12 cellular contexts compared by ENCODE assay signal in genomic region chr12:46459111-46459510, GRCh38.
DNase-seq lines count a peak whose midpoint lies in the region; ATAC-seq and TF ChIP-seq lines count a peak whose summit lies in the region.
"Had no signal": no experiment of that assay in that cellular context is flagged by ENCODE, and none has a peak within 500 bp of the region (broad histone marks: within the 10 kb centered on the region; RNA-seq: fewer than 3 reads in every experiment).

No MANE protein-coding gene starts in this region.

- H3K79me1 ChIP-seq in mesendoderm (ENCODE audit: low read length) = no peaks in the 10 kb centered on the region

- no peak overlapping the region for H4K8ac ChIP-seq in mesendoderm (ENCODE audit: low read depth, low read length)

- no peak overlapping the region for H3K9ac ChIP-seq in mesendoderm (ENCODE audit: low read length)

- H3K36me3 ChIP-seq in mesendoderm (ENCODE audit: control insufficient read depth, insufficient read depth, low read length) (no peaks in the 10 kb centered on the region), WERI-Rb-1 (no peaks in the 10 kb centered on the region)
- H3K36me3 ChIP-seq: esophagus muscularis mucosa had no signal

- no peaks in the 10 kb centered on the region for H3K4me1 ChIP-seq in mesendoderm (ENCODE audit: control insufficient read depth, low read depth, low read length)

- H2BK120ac ChIP-seq in mesendoderm (ENCODE audit: low read depth, low read length) = no peak overlapping the region

- no peak overlapping the region for H2AK5ac ChIP-seq in mesendoderm (ENCODE audit: low read length)

- H3K9me3 ChIP-seq in WERI-Rb-1 (ENCODE audit: severe bottlenecking) = no peaks in the 10 kb centered on the region
- H3K9me3 ChIP-seq: esophagus muscularis mucosa had no signal

- H3K23ac ChIP-seq in mesendoderm (ENCODE audit: low read length) = no peak overlapping the region

- no peak overlapping the region for H2BK5ac ChIP-seq in mesendoderm (ENCODE audit: low read length)

- H3K4me3 ChIP-seq in HL-60 (replicated peaks; ENCODE audit: insufficient read depth, low read length) (no peak overlapping the region), mesendoderm (ENCODE audit: low read length) (no peak overlapping the region), WERI-Rb-1 (ENCODE audit: low read depth, low read length) (no peak overlapping the region)
- H3K4me3 ChIP-seq: esophagus muscularis mucosa had no signal

- no peak overlapping the region for H3K56ac ChIP-seq in mesendoderm (ENCODE audit: low read length)

- H3K79me2 ChIP-seq in mesendoderm (ENCODE audit: control insufficient read depth, insufficient read depth, low read length) = no peaks in the 10 kb centered on the region

- WGBS in mesendoderm (ENCODE audit: extremely low coverage, insufficient coverage, low lambda C conversion rate) = no CpG with 5 or more reads among the region's 4 CpGs

- DNase-seq in AG09319 (ENCODE audit: extremely low read depth, low read depth) (peak; percentile 47), HL-60 (ENCODE audit: low read depth in 1 of 2, low spot score in 1 of 2) (no peak), amniotic epithelial cell (ENCODE audit: low read depth) (peak; percentile 79), mesendoderm (peak; percentile 48), WERI-Rb-1 (no peak), glomerular visceral epithelial cell (ENCODE audit: extremely low spot score) (no peak), NCI-H524 (lab: John Stamatoyannopoulos, UW) (no peak)
- DNase-seq: DMS79 treated with DMSO at 0.1 percent for 48 hours, NCI-H1436 treated with DMSO at 0.1 percent for 48 hours had no signal

- no peak for TF ChIP-seq CTCF in AG09319 (IDR thresholded peaks at IDR 0.05; ENCODE audit: low read depth, low read length)
- no peak for TF ChIP-seq CTCF in HL-60 (IDR thresholded peaks at IDR 0.05; ENCODE audit: insufficient read depth, low read length)
- TF ChIP-seq CTCF in WERI-Rb-1 (IDR thresholded peaks at IDR 0.05; ENCODE audit: low read depth, low read length) = no peak

- no peak overlapping the region for H3K4me2 ChIP-seq in mesendoderm (ENCODE audit: low read length)

- ATAC-seq in GM18519 (IDR thresholded peaks at IDR 0.05; ENCODE audit: low FRiP score, unreplicated experiment) = no peak
- ATAC-seq: Right ventricle myocardium inferior had no signal

- no peak overlapping the region for H2BK15ac ChIP-seq in mesendoderm (replicated peaks; ENCODE audit: low read depth)

- H3K18ac ChIP-seq in mesendoderm (ENCODE audit: low read length) = peak overlapping the region; percentile 18

- peak overlapping the region; percentile 52 for H3K27ac ChIP-seq in HL-60 (replicated peaks)
- H3K27ac ChIP-seq in mesendoderm (ENCODE audit: low read depth, low read length) = no peak overlapping the region
- H3K27ac ChIP-seq in WERI-Rb-1 = no peak overlapping the region
- H3K27ac ChIP-seq: esophagus muscularis mucosa had no signal

- no peak overlapping the region for H3K4ac ChIP-seq in mesendoderm (ENCODE audit: low read depth, low read length)

- H3K27me3 ChIP-seq in HL-60 (ENCODE audit: insufficient read depth, poor library complexity, severe bottlenecking) (no peaks in the 10 kb centered on the region), mesendoderm (ENCODE audit: insufficient read depth, low read length, poor library complexity) (no peaks in the 10 kb centered on the region), WERI-Rb-1 (ENCODE audit: insufficient read depth, low read depth, severe bottlenecking) (no peaks in the 10 kb centered on the region)
- H3K27me3 ChIP-seq: esophagus muscularis mucosa had no signal

- no peak overlapping the region for H4K5ac ChIP-seq in mesendoderm (ENCODE audit: low read length)

Comparison
In these comparisons a context has a peak if more than half of its experiments do, and no peak if none do; other contexts are left out.
1. DNase-seq: peak in AG09319 (single experiment), amniotic epithelial cell (single experiment) and mesendoderm (single experiment); none in HL-60 (0 of 2), WERI-Rb-1 (single experiment), glomerular visceral epithelial cell (single experiment) and NCI-H524 (0 of 2).